Comparison of ENCODE assay signal across 8 cellular contexts in genomic region chr3:197186887-197187588, GRCh38.
A peak's percentile ranks its signal among the peaks of the same experiment; 100 is the strongest.
DNase-seq lines count a peak whose midpoint lies in the region; ATAC-seq, FAIRE-seq and TF ChIP-seq lines count a peak whose summit lies in the region.

No MANE protein-coding gene starts in this region.

- peaks cover 7% of the 10 kb centered on the region for H3K79me2 ChIP-seq in GM12878 (ENCODE audit: control insufficient read depth, insufficient read depth, low read length)

- CTCF ChIA-PET in GM12878 (lab: Yijun Ruan, JAX): interaction anchor here (0.6 to 4.3 kb wide), 31 partner anchors 8 to 577 kb away, joined by 3 to 41 read pairs (median 4); partner anchors contain the start of gene MELTF

- POLR2A ChIA-PET in GM12878 (lab: Charles Lee): no interaction called here

- H3K9me3 ChIP-seq in GM12878 (replicated peaks; ENCODE audit: control insufficient read depth, insufficient read depth, low read length) (no peaks in the 10 kb centered on the region; the same call in 2 of the 3 replicates), iPS DF 6.9 (ENCODE audit: control insufficient read depth, insufficient read depth, low read length) (no peaks in the 10 kb centered on the region)

- SMC1A ChIA-PET in GM12878 (lab: Charles Lee; ENCODE audit: uncharacterized antibody, unreplicated experiment): interaction anchor here (0.7 to 2.4 kb wide), 16 partner anchors 18 to 315 kb away, joined by 3 to 7 read pairs (median 4); no protein-coding TSS in a partner anchor

- BruUV-seq in GM12878 (replicated peaks; lab: Mats Ljungman, UMichigan): TSS peak; percentile 28

- peak; percentile 97 for ATAC-seq in GM12878
- peak; percentile 85 for ATAC-seq in stimulated activated effector memory CD8-positive, alpha-beta T cell treated with anti-CD3 and anti-CD28 coated beads, Interleukin-12 subunit alpha, Interleukin-12 subunit beta, amount 100 ng/mL, for 72 hours
- ATAC-seq in GM21717 (IDR thresholded peaks at IDR 0.05; ENCODE audit: unreplicated experiment): no peak

- RAD21 ChIA-PET in GM12878 (lab: Charles Lee; ENCODE audit: unreplicated experiment): interaction anchor here (0.6 to 2.1 kb wide), 18 partner anchors 8 to 349 kb away, joined by 3 to 6 read pairs (median 4); partner anchors contain the start of gene MELTF

- H4K20me1 ChIP-seq in GM12878 (ENCODE audit: control insufficient read depth, insufficient read depth): no peaks in the 10 kb centered on the region

- no peak overlapping the region for H3K4me2 ChIP-seq in GM12878 (ENCODE audit: control insufficient read depth, insufficient read depth)

- 0% methylated on average over 1 of the region's 1 CpG for WGBS in GM12878 (ENCODE audit: insufficient coverage, insufficient replicate concordance, low lambda C conversion rate, missing lambda C conversion rate)
- WGBS in iPS DF 6.9 (ENCODE audit: insufficient coverage, insufficient read length): no CpG with 5 or more reads among the region's 1 CpG

- no peak overlapping the region for H3K4me3 Mint-ChIP-seq in stimulated activated effector memory CD8-positive, alpha-beta T cell treated with anti-CD3 and anti-CD28 coated beads, Interleukin-12 subunit alpha, Interleukin-12 subunit beta, amount 100 ng/mL, for 72 hours

- no peaks in the 10 kb centered on the region for H3K36me3 Mint-ChIP-seq in stimulated activated effector memory CD8-positive, alpha-beta T cell treated with anti-CD3 and anti-CD28 coated beads, Interleukin-12 subunit alpha, Interleukin-12 subunit beta, amount 100 ng/mL, for 72 hours

- no peak overlapping the region for H2AFZ ChIP-seq in GM12878 (ENCODE audit: control insufficient read depth, low read depth, low read length)

- peaks cover 12% of the 10 kb centered on the region for H3K4me1 Mint-ChIP-seq in stimulated activated effector memory CD8-positive, alpha-beta T cell treated with anti-CD3 and anti-CD28 coated beads, Interleukin-12 subunit alpha, Interleukin-12 subunit beta, amount 100 ng/mL, for 72 hours

- H3K4me1 ChIP-seq in GM12878 (ENCODE audit: control insufficient read depth, insufficient read depth, low read length): peaks cover 8% of the 10 kb centered on the region; the same call in 1 of the 2 replicates
- no peaks in the 10 kb centered on the region; the same call in 1 of the 2 replicates for H3K4me1 ChIP-seq in iPS DF 6.9 (ENCODE audit: control insufficient read depth, insufficient read depth, low read length)

- TF ChIP-seq CTCF in AG09309 (IDR thresholded peaks at IDR 0.05; ENCODE audit: control insufficient read depth, insufficient read depth, low read depth, low read length, missing control alignments) (peak; percentile 65), GM10266 (IDR thresholded peaks at IDR 0.05; ENCODE audit: control insufficient read depth, insufficient read depth, low read depth, missing control alignments) (peak; percentile 84), GM12878 (IDR thresholded peaks at IDR 0.05 in 2 of 3, conservative IDR thresholded peaks at IDR 0.05 in 1 of 3; ENCODE audit: control insufficient read depth in 2 of 3, extremely low read depth in 1 of 3, insufficient read depth in 1 of 3, low read depth in 3 of 3, low read length in 3 of 3) (peak; percentile 72 to 84 (median 82))

- intact Hi-C loops in GM12878 (cut with micrococcal nuclease; ENCODE audit: unreplicated experiment): loop anchor here (1.0 to 5.0 kb wide), 3 partner anchors 185 to 350 kb away; no protein-coding TSS in a partner anchor

- H3K27ac Mint-ChIP-seq in stimulated activated effector memory CD8-positive, alpha-beta T cell treated with anti-CD3 and anti-CD28 coated beads, Interleukin-12 subunit alpha, Interleukin-12 subunit beta, amount 100 ng/mL, for 72 hours: no peak overlapping the region

- peak; percentile 86 for TF ChIP-seq RAD21 in GM12878 (IDR thresholded peaks at IDR 0.05; ENCODE audit: insufficient read depth, low read depth, low read length)

- no peaks in the 10 kb centered on the region for H3K9me3 Mint-ChIP-seq in stimulated activated effector memory CD8-positive, alpha-beta T cell treated with anti-CD3 and anti-CD28 coated beads, Interleukin-12 subunit alpha, Interleukin-12 subunit beta, amount 100 ng/mL, for 72 hours

- no peak overlapping the region for H3K9ac ChIP-seq in GM12878 (ENCODE audit: control insufficient read depth, insufficient read depth, low read length)

- in situ Hi-C loops in GM12878 (cut with MboI): no loop called here

- no peak for TF ChIP-seq POLR2A in GM12878 (IDR thresholded peaks at IDR 0.05; ENCODE audit: low read depth, low read length)

- H3K27me3 ChIP-seq in GM12878 (replicated peaks in 1 of 2; ENCODE audit: control insufficient read depth in 2 of 2, insufficient read depth in 2 of 2, low read length in 1 of 2) (no peaks in the 10 kb centered on the region), iPS DF 6.9 (ENCODE audit: control insufficient read depth, insufficient read depth, low read length) (no peaks in the 10 kb centered on the region)

- no peak for TF ChIP-seq EP300 in GM12878 (IDR thresholded peaks at IDR 0.05; ENCODE audit: borderline replicate concordance in 1 of 2, control insufficient read depth in 1 of 2, low read depth in 2 of 2, low read length in 2 of 2)

- H3K36me3 ChIP-seq in GM12878 (ENCODE audit: control insufficient read depth in 2 of 2, insufficient read depth in 2 of 2, low read length in 1 of 2): no peaks in the 10 kb centered on the region
- H3K36me3 ChIP-seq in iPS DF 6.9 (ENCODE audit: control insufficient read depth, insufficient read depth, low read length): no peaks in the 10 kb centered on the region

- FAIRE-seq in GM12878 (lab: Jason Lieb, UNC): peak; percentile 98

- DNase-seq in AG09309 (ENCODE audit: low read depth) (no peak), GM10266 (ENCODE audit: extremely low spot score) (peak; percentile 71), HS-5 (ENCODE audit: low read depth) (peak; percentile 28), NCI-H774 (lab: John Stamatoyannopoulos, UW) (peak; percentile 70), GM12878 (ENCODE audit: low read depth, low spot score) (peak; percentile 40), iPS DF 6.9 (ENCODE audit: low read depth, low spot score) (peak; percentile 16)
- DNase-seq in stimulated activated effector memory CD8-positive, alpha-beta T cell treated with anti-CD3 and anti-CD28 coated beads, Interleukin-12 subunit alpha, Interleukin-12 subunit beta, amount 100 ng/mL, for 72 hours (ENCODE audit: low spot score in 2 of 2): no peak

- H3K27ac ChIP-seq in GM12878 (ENCODE audit: control insufficient read depth, insufficient read depth) (no peak overlapping the region; the same call in 1 of the 2 replicates), iPS DF 6.9 (ENCODE audit: low read length) (no peak overlapping the region)

- H3K4me3 ChIP-seq in AG09309 (ENCODE audit: control insufficient read depth, low read depth, low read length): no peak overlapping the region
- H3K4me3 ChIP-seq in GM12878: no peak overlapping the region
- H3K4me3 ChIP-seq in iPS DF 6.9 (ENCODE audit: low read length): no peak overlapping the region

TF ChIP-seq in GM12878, 131 proteins besides CTCF, POLR2A, EP300 and RAD21 (continues in another document):
- peak; percentile 55; the same call in 1 of the 2 replicates for TF ChIP-seq PKNOX1 (IDR thresholded peaks at IDR 0.05)
- TF ChIP-seq RB1 (IDR thresholded peaks at IDR 0.05; ENCODE audit: borderline replicate concordance): no peak; the same call in 1 of the 2 replicates
- no peak for TF ChIP-seq ETV6 (conservative IDR thresholded peaks at IDR 0.05 in 1 of 2, IDR thresholded peaks at IDR 0.05 in 1 of 2; ENCODE audit: borderline replicate concordance in 1 of 2, low read depth in 1 of 2)
- no peak for TF ChIP-seq ZNF592 (IDR thresholded peaks at IDR 0.05)
- no peak for TF ChIP-seq HCFC1 (IDR thresholded peaks at IDR 0.05; ENCODE audit: low read length)
- TF ChIP-seq SMARCA5 (IDR thresholded peaks at IDR 0.05): 0 out of 2 replicates have a peak, but pooled peaks have one; percentile 42
- no peak for TF ChIP-seq STAT1 (conservative IDR thresholded peaks at IDR 0.05)
- no peak for TF ChIP-seq CREB1 (IDR thresholded peaks at IDR 0.05; ENCODE audit: low read depth)
- no peak for TF ChIP-seq ZNF24 (IDR thresholded peaks at IDR 0.05)

Comparison
In these comparisons a context has a peak if more than half of its experiments do, and no peak if none do; other contexts are left out.
1. DNase-seq: peak in GM10266 (single experiment), HS-5 (single experiment), NCI-H774 (single experiment), GM12878 (single experiment) and iPS DF 6.9 (single experiment); none in AG09309 (single experiment) and stimulated activated effector memory CD8-positive, alpha-beta T cell treated with anti-CD3 and anti-CD28 coated beads, Interleukin-12 subunit alpha, Interleukin-12 subunit beta, amount 100 ng/mL, for 72 hours (0 of 2).
2. Peak in every context shown above with its lines, with median percentiles within 50 percentile points of each other: CTCF ChIP-seq.